Comparison of ENCODE assay signal across 1 cellular context in genomic region chr11:86955674-86956522, GRCh38.
TF ChIP-seq lines count a peak whose summit lies in the region.

No MANE protein-coding gene starts in this region.

TF ChIP-seq in HepG2, 621 proteins besides CTCF, POLR2A, EP300 and RAD21 (continued from another document and continues in another):
- TF ChIP-seq AHDC1 (CRISPR knock-in tag; IDR thresholded peaks at IDR 0.05; ENCODE audit: borderline replicate concordance) (no peak), ZNF577 (CRISPR knock-in tag; IDR thresholded peaks at IDR 0.05; ENCODE audit: borderline replicate concordance, low read depth) (no peak), ZNF180 (CRISPR knock-in tag; IDR thresholded peaks at IDR 0.05; ENCODE audit: borderline replicate concordance, low read depth) (no peak), SMARCC2 (IDR thresholded peaks at IDR 0.05) (no peak), ZBTB42 (CRISPR knock-in tag; IDR thresholded peaks at IDR 0.05) (no peak), ZNF260 (CRISPR knock-in tag; IDR thresholded peaks at IDR 0.05; ENCODE audit: borderline replicate concordance, low read depth) (no peak), JUNB (CRISPR knock-in tag; IDR thresholded peaks at IDR 0.05; ENCODE audit: borderline replicate concordance) (no peak; the same call in 1 of the 2 replicates), ZFY (CRISPR knock-in tag; IDR thresholded peaks at IDR 0.05) (peak; percentile 44; the same call in 1 of the 2 replicates), ZNF512 (CRISPR knock-in tag; IDR thresholded peaks at IDR 0.05) (0 out of 2 replicates have a peak, but pooled peaks have one; percentile 53), ZNF496 (CRISPR knock-in tag; IDR thresholded peaks at IDR 0.05; ENCODE audit: insufficient replicate concordance) (no peak), JDP2 (CRISPR knock-in tag; IDR thresholded peaks at IDR 0.05; ENCODE audit: borderline replicate concordance) (no peak), GABPA (IDR thresholded peaks at IDR 0.05; ENCODE audit: low read depth, low read length) (no peak), GABPA (CRISPR knock-in tag; IDR thresholded peaks at IDR 0.05; ENCODE audit: low read depth) (peak; percentile 28; the same call in 1 of the 2 replicates), ZXDC (CRISPR knock-in tag; IDR thresholded peaks at IDR 0.05) (no peak), ZNF3 (CRISPR knock-in tag; IDR thresholded peaks at IDR 0.05) (no peak), BCLAF1 (IDR thresholded peaks at IDR 0.05) (no peak), ZFP37 (CRISPR knock-in tag; IDR thresholded peaks at IDR 0.05; ENCODE audit: borderline replicate concordance) (no peak), MLXIP (CRISPR knock-in tag; IDR thresholded peaks at IDR 0.05; ENCODE audit: borderline replicate concordance) (no peak), ZMYM4 (CRISPR knock-in tag; IDR thresholded peaks at IDR 0.05) (peak; percentile 76), SOX5 (CRISPR knock-in tag; IDR thresholded peaks at IDR 0.05; ENCODE audit: borderline replicate concordance) (no peak), MLX (CRISPR knock-in tag; IDR thresholded peaks at IDR 0.05) (peak; percentile 16; the same call in 1 of the 2 replicates), RNF2 (conservative IDR thresholded peaks at IDR 0.05; ENCODE audit: low read depth) (no peak), ZFP36 (IDR thresholded peaks at IDR 0.05; ENCODE audit: borderline replicate concordance, low read depth, low read length, partially characterized antibody) (no peak), TOE1 (CRISPR knock-in tag; IDR thresholded peaks at IDR 0.05) (no peak; the same call in 1 of the 2 replicates), AKNA (CRISPR knock-in tag; IDR thresholded peaks at IDR 0.05; ENCODE audit: borderline replicate concordance) (no peak), ZNF510 (CRISPR knock-in tag; IDR thresholded peaks at IDR 0.05; ENCODE audit: low read depth) (peak; percentile 72; the same call in 1 of the 2 replicates), POGZ (CRISPR knock-in tag; IDR thresholded peaks at IDR 0.05) (peak; percentile 57), ETV5 (CRISPR knock-in tag; IDR thresholded peaks at IDR 0.05; ENCODE audit: borderline replicate concordance) (peak; percentile 21; the same call in 1 of the 2 replicates), ZSCAN20 (CRISPR knock-in tag; IDR thresholded peaks at IDR 0.05; ENCODE audit: borderline replicate concordance) (no peak), REL (CRISPR knock-in tag; conservative IDR thresholded peaks at IDR 0.05) (0 out of 2 replicates have a peak, but pooled peaks have one; percentile 27), SOX13 (IDR thresholded peaks at IDR 0.05) (no peak; the same call in 1 of the 2 replicates), SOX13 (CRISPR knock-in tag; conservative IDR thresholded peaks at IDR 0.05 in 1 of 2, IDR thresholded peaks at IDR 0.05 in 1 of 2) (no peak), SAFB2 (CRISPR knock-in tag; IDR thresholded peaks at IDR 0.05; ENCODE audit: borderline replicate concordance, low read depth) (no peak; the same call in 1 of the 2 replicates), ZNF670 (CRISPR knock-in tag; IDR thresholded peaks at IDR 0.05; ENCODE audit: borderline replicate concordance) (no peak)
